In genomic region chr5:56507348-56507930, GRCh38 we compare ENCODE assay signal across 22 cellular contexts.
DNase-seq lines count a peak whose midpoint lies in the region; ATAC-seq and TF ChIP-seq lines count a peak whose summit lies in the region.
"Had no signal": no experiment of that assay in that cellular context is flagged by ENCODE, and none has a peak within 500 bp of the region (broad histone marks: within the 10 kb centered on the region; RNA-seq: fewer than 3 reads in every experiment).

No MANE protein-coding gene starts in this region.

- H3K4me1 ChIP-seq in thyroid gland: peaks cover 0 to 2% of the 10 kb centered on the region in 2 donors

- no peak for TF ChIP-seq CTCF in thyroid gland (IDR thresholded peaks at IDR 0.05)

- no peaks in the 10 kb centered on the region for H3K9me3 ChIP-seq in thyroid gland
- H3K9me3 ChIP-seq: adrenal gland, spleen had no signal

- peak; percentile 2 for DNase-seq in DMS153 (lab: John Stamatoyannopoulos, UW)
- no peak for DNase-seq in DMS153 treated with DMSO at 0.1 percent for 48 hours (lab: John Stamatoyannopoulos, UW; ENCODE audit: unreplicated experiment)
- DNase-seq in NCI-H146 (lab: John Stamatoyannopoulos, UW): peak; percentile 93
- DNase-seq in NCI-H748 (lab: John Stamatoyannopoulos, UW; ENCODE audit: unreplicated experiment): peak; percentile 95
- peak; percentile 65 for DNase-seq in mucosa of gallbladder (ENCODE audit: low spot score)
- no peak for DNase-seq in thyroid gland
- no peak for DNase-seq in NCI-H2196 (lab: John Stamatoyannopoulos, UW; ENCODE audit: unreplicated experiment)
- DNase-seq: activated CD4-positive, alpha-beta memory T cell treated with anti-CD3 and anti-CD28 coated beads for 36 hours; activated T-cell treated with anti-CD3 and anti-CD28 coated beads for 4 hours; adrenal gland; naive thymus-derived CD4-positive, alpha-beta T cell; NCI-H1694; NCI-H82; OCI-M1; spleen; stimulated activated CD4-positive, alpha-beta T cell treated with anti-CD3 and anti-CD28 coated beads, Interleukin-4, amount 100 ng/mL, for 24 hours; stimulated activated naive CD8-positive, alpha-beta T cell treated with anti-CD3 and anti-CD28 coated beads, Interleukin-15, Interleukin-2, amounts not matched to agents 100 U/mL and 50 U/mL, for 24 hours; T1000 had no signal

- ATAC-seq in HG02678 (IDR thresholded peaks at IDR 0.05; ENCODE audit: unreplicated experiment): no peak
- ATAC-seq: GM23338; naive thymus-derived CD4-positive, alpha-beta T cell; stimulated activated naive CD8-positive, alpha-beta T cell treated with anti-CD3 and anti-CD28 coated beads, Interleukin-15, Interleukin-2, amounts not matched to agents 100 U/mL and 50 U/mL, for 24 hours; WTC11 had no signal

- no peak overlapping the region for H3K4me3 ChIP-seq in thyroid gland (replicated peaks in 1 of 3)
- H3K4me3 ChIP-seq: adrenal gland, GM23338, spleen had no signal

- TF ChIP-seq POLR2A in thyroid gland (IDR thresholded peaks at IDR 0.05): no peak

- intact Hi-C loops in thyroid gland (cut with DNase I): no loop called here

- H3K27ac ChIP-seq in thyroid gland: no peak overlapping the region
- H3K27ac ChIP-seq: 22Rv1, adrenal gland, spleen had no signal

- H3K27me3 ChIP-seq in thyroid gland: no peaks in the 10 kb centered on the region
- H3K27me3 ChIP-seq: adrenal gland, spleen had no signal

- WGBS in thyroid gland, 2 donors: 97 to 98% methylated on average over 2 of the region's 2 CpGs

- no peaks in the 10 kb centered on the region for H3K36me3 ChIP-seq in thyroid gland
- H3K36me3 ChIP-seq: adrenal gland, spleen had no signal

Comparison
In these comparisons a context has a peak if more than half of its experiments do, and no peak if none do; other contexts are left out.
1. DNase-seq: peak in DMS153 (single experiment), NCI-H146 (single experiment), NCI-H748 (single experiment) and mucosa of gallbladder (single experiment); none in DMS153 treated with DMSO at 0.1 percent for 48 hours (single experiment), thyroid gland (0 of 2) and NCI-H2196 (single experiment).